ENCODE assay signal across 25 cellular contexts in genomic region chr9:111683351-111683750, GRCh38. TPM values are rescaled to one million over a fixed set of nuclear protein-coding genes. Genes with fewer than 3 reads are reported as not detected.
DNase-seq lines count a peak whose midpoint lies in the region; ATAC-seq, FAIRE-seq and TF ChIP-seq lines count a peak whose summit lies in the region.
"Had no signal": no experiment of that assay in that cellular context is flagged by ENCODE, and none has a peak within 500 bp of the region (broad histone marks: within the 10 kb centered on the region; RNA-seq: fewer than 3 reads in every experiment).

No MANE protein-coding gene starts in this region.

- H4K12ac ChIP-seq in trophoblast cell (ENCODE audit: low read depth, low read length), result no peak overlapping the region

- no peak overlapping the region for H2BK120ac ChIP-seq in trophoblast cell (ENCODE audit: insufficient read depth, low read length, poor library complexity)

- H3K9me3 ChIP-seq in right lobe of liver (peaks cover 0 to 2% (median 0%) of the 10 kb centered on the region in 4 donors), HepG2 (ENCODE audit: low read length) (no peaks in the 10 kb centered on the region), trophoblast cell (ENCODE audit: insufficient read depth, low read depth, low read length) (no peaks in the 10 kb centered on the region)
- H3K9me3 ChIP-seq: A549 had no signal

- TF ChIP-seq CTCF in right lobe of liver (IDR thresholded peaks at IDR 0.05) (no peak), HepG2 (CRISPR knock-in tag; IDR thresholded peaks at IDR 0.05) (no peak)

- no peak overlapping the region for H3K9ac ChIP-seq in HepG2 (ENCODE audit: insufficient read depth, low read depth, low read length)
- H3K9ac ChIP-seq in trophoblast cell (ENCODE audit: low read length), result no peak overlapping the region
- H3K9ac ChIP-seq: BLaER1 treated with 17β-estradiol and CSF1 and Interleukin-3, amounts not matched to agents 10 nM and 100 nM had no signal

- H2BK12ac ChIP-seq in trophoblast cell (ENCODE audit: low read length), result no peak overlapping the region

- TF ChIP-seq RAD21 in HepG2 (CRISPR knock-in tag; IDR thresholded peaks at IDR 0.05), result no peak

- peak overlapping the region in 1 of 3 donors; percentile 65 for H3K27ac ChIP-seq in right lobe of liver
- H3K27ac ChIP-seq in HepG2 (ENCODE audit: extremely low read length, insufficient read depth, low read length), result no peak overlapping the region
- no peak overlapping the region for H3K27ac ChIP-seq in trophoblast cell (ENCODE audit: low read depth, low read length)
- H3K27ac ChIP-seq: 22Rv1, A549, C4-2B had no signal

- H4K20me1 ChIP-seq in HepG2 (ENCODE audit: insufficient read depth, low read length), result no peaks in the 10 kb centered on the region

- in situ Hi-C loops in HepG2 (cut with HindIII; ENCODE audit: extremely low pct_ligation_motif_present, low pct_unique_long_range_greater_than_20kb) (no loop called here), KBM-7 (cut with MboI; ENCODE audit: low pct_unique_long_range_greater_than_20kb, low sequenced_read_pairs) (no loop called here)

- H4K91ac ChIP-seq in trophoblast cell (ENCODE audit: low read depth, low read length), result no peak overlapping the region

- H3K4me2 ChIP-seq in HepG2 (ENCODE audit: low read depth, low read length), result no peak overlapping the region
- no peak overlapping the region for H3K4me2 ChIP-seq in trophoblast cell (ENCODE audit: low read length)
- H3K4me2 ChIP-seq: A549 had no signal

- TF ChIP-seq POLR2A in right lobe of liver (IDR thresholded peaks at IDR 0.05), result no peak
- no peak for TF ChIP-seq POLR2A in HepG2 (IDR thresholded peaks at IDR 0.05; ENCODE audit: insufficient read depth in 1 of 2, low read depth in 2 of 2, low read length in 2 of 2)

- no peak overlapping the region for H2AFZ ChIP-seq in HepG2 (ENCODE audit: low read length)
- no peak overlapping the region for H2AFZ ChIP-seq in trophoblast cell (ENCODE audit: insufficient read depth, low read length, poor library complexity)

- POLR2A ChIA-PET in HepG2 (lab: Yijun Ruan, JAX), result no interaction called here

- CTCF ChIA-PET in HepG2 (lab: Yijun Ruan, JAX; ENCODE audit: low intra/inter-chr PET ratio, low total read pairs), result no interaction called here

- H3K27me3 ChIP-seq in right lobe of liver (no peaks in the 10 kb centered on the region), HepG2 (ENCODE audit: control insufficient read depth in 1 of 2, insufficient read depth in 2 of 2, low read length in 2 of 2) (no peaks in the 10 kb centered on the region), trophoblast cell (ENCODE audit: insufficient read depth, low read length) (no peaks in the 10 kb centered on the region)
- H3K27me3 ChIP-seq: BLaER1 treated with 17β-estradiol and CSF1 and Interleukin-3, amounts not matched to agents 10 nM and 100 nM had no signal

- BruUV-seq in HepG2 (replicated peaks; lab: Mats Ljungman, UMichigan), result no TSS peak

- H3K79me2 ChIP-seq in HepG2 (ENCODE audit: insufficient read depth, low read length) (no peaks in the 10 kb centered on the region), trophoblast cell (ENCODE audit: control insufficient read depth, insufficient read depth, low read length, poor library complexity) (no peaks in the 10 kb centered on the region)

- H3K4me1 ChIP-seq in right lobe of liver, result peaks cover 0 to 5% (median 2%) of the 10 kb centered on the region in 4 donors
- peaks cover 12% of the 10 kb centered on the region for H3K4me1 ChIP-seq in HepG2 (ENCODE audit: insufficient read depth, low read length)
- no peaks in the 10 kb centered on the region for H3K4me1 ChIP-seq in trophoblast cell (ENCODE audit: control insufficient read depth in 1 of 2, insufficient read depth in 2 of 2, low read length in 2 of 2)
- H3K4me1 ChIP-seq: A549 had no signal

- intact Hi-C loops in right lobe of liver (cut with DNase I), result no loop called here
- intact Hi-C loops in HepG2 (cut with micrococcal nuclease; ENCODE audit: unreplicated experiment), result no loop called here

- H3K4ac ChIP-seq in trophoblast cell (ENCODE audit: low read depth, low read length), result no peak overlapping the region

- H3K23ac ChIP-seq in trophoblast cell (ENCODE audit: low read length), result no peak overlapping the region

- no peak overlapping the region for H4K8ac ChIP-seq in trophoblast cell (ENCODE audit: low read depth, low read length)

- H3K4me3 ChIP-seq in right lobe of liver, result no peak overlapping the region
- no peak overlapping the region for H3K4me3 ChIP-seq in HepG2 (replicated peaks in 1 of 3; ENCODE audit: insufficient read depth in 1 of 3, low read depth in 2 of 3, low read length in 3 of 3)
- H3K4me3 ChIP-seq in trophoblast cell (ENCODE audit: low read depth, low read length), result no peak overlapping the region
- H3K4me3 ChIP-seq: A549; BLaER1 treated with 17β-estradiol and CSF1 and Interleukin-3, amounts not matched to agents 10 nM and 100 nM; GM12878 had no signal

- DNase-seq in right lobe of liver (peak in 1 of 3 donors; percentile 55), HepG2 (ENCODE audit: low spot score) (no peak), OCI-M1 (lab: John Stamatoyannopoulos, UW) (peak; percentile 5), left lobe of liver (ENCODE audit: low spot score) (no peak), trophoblast cell (no peak), KBM-7 (no peak)
- DNase-seq: CD4-positive, alpha-beta T cell; CD8-positive, alpha-beta T cell; COR-L47; DMS 273 treated with DMSO at 0.1 percent for 48 hours; DMS153; DMS53; DMS79; DND-41; EL; GDM1 had no signal

- no peak overlapping the region for H3K14ac ChIP-seq in trophoblast cell (ENCODE audit: low read length)

- no peak overlapping the region for H2BK5ac ChIP-seq in trophoblast cell (ENCODE audit: low read depth, low read length, poor library complexity)

- TF ChIP-seq EP300 in HepG2 (IDR thresholded peaks at IDR 0.05; ENCODE audit: low read depth in 2 of 2, low read length in 2 of 2) (no peak), HepG2 (CRISPR knock-in tag; IDR thresholded peaks at IDR 0.05; ENCODE audit: borderline replicate concordance) (no peak)

- WGBS in right lobe of liver (ENCODE audit: insufficient coverage, low coverage, low lambda C conversion rate, missing lambda C conversion rate), result 67% methylated on average over 1 of the region's 1 CpG
- 86% methylated on average over 1 of the region's 1 CpG for WGBS in HepG2 (ENCODE audit: low lambda C conversion rate)
- WGBS in trophoblast cell (ENCODE audit: extremely low coverage, insufficient coverage, insufficient read length), result no CpG with 5 or more reads among the region's 1 CpG

- H2AK5ac ChIP-seq in trophoblast cell (ENCODE audit: low read length), result no peak overlapping the region

- ATAC-seq in right lobe of liver (peak in 3 of 4 donors; percentile 47 to 90 (median 49)), HepG2 (no peak), left lobe of liver (peak; percentile 90), GM18511 (IDR thresholded peaks at IDR 0.05; ENCODE audit: unreplicated experiment) (no peak)
- ATAC-seq: A549; CD8-positive, alpha-beta T cell; GM12878 had no signal

- FAIRE-seq in HepG2 (lab: Jason Lieb, UNC), result no peak
- FAIRE-seq: A549, GM12878, GM12892, GM18507, GM19239 had no signal

- H3K79me1 ChIP-seq in trophoblast cell (ENCODE audit: low read length), result no peaks in the 10 kb centered on the region

- H3K36me3 ChIP-seq in right lobe of liver (no peaks in the 10 kb centered on the region), HepG2 (replicated peaks in 1 of 2; ENCODE audit: control insufficient read depth in 1 of 2, insufficient read depth in 2 of 2, low read length in 2 of 2) (no peaks in the 10 kb centered on the region), trophoblast cell (ENCODE audit: control insufficient read depth in 1 of 2, insufficient read depth in 2 of 2, low read length in 2 of 2) (peaks cover 3 to 7% of the 10 kb centered on the region in 2 experiments)

- H3K18ac ChIP-seq in trophoblast cell (ENCODE audit: low read length), result no peak overlapping the region

RNA-seq across cellular contexts. Expression of gene GNG10, which starts 21.9 kb away (rescaled TPM):
- 10 to 100 TPM in 3 of 6 experiments, 1 to 10 TPM in 3; 8.1 to 23.8 (median 14.0) TPM for total RNA-seq in right lobe of liver
- total RNA-seq in HepG2 (2016; rRNA removed; fragmentation: Illumina TruSeq; extraction: Trizol), result 29.8 and 45.0 TPM in 2 replicates
- total RNA-seq in HepG2 (2016; cell fraction: cytosol; rRNA removed; fragmentation: Illumina TruSeq; extraction: Trizol; ENCODE audit: low read depth), result 36.2 and 49.1 TPM in 2 replicates
- 32.9 and 43.3 TPM in 2 replicates for total RNA-seq in HepG2 (2016; cell fraction: insoluble cytoplasmic fraction; rRNA removed; fragmentation: Illumina TruSeq; extraction: Trizol)
- 68.2 and 69.9 TPM in 2 replicates for total RNA-seq in HepG2 (2016; cell fraction: membrane; rRNA removed; fragmentation: Illumina TruSeq; extraction: Trizol)
- total RNA-seq in HepG2 (2016; cell fraction: nucleus; rRNA removed; fragmentation: Illumina TruSeq; extraction: Trizol), result 14.3 and 15.8 TPM in 2 replicates
- polyA plus RNA-seq in HepG2 (2011; rRNA removed), result 29.8 and 32.4 TPM in 2 replicates
- 23.4 and 29.9 TPM in 2 replicates for polyA plus RNA-seq in HepG2 (2011; cell fraction: cytosol; rRNA removed)
- 4.6 and 7.7 TPM in 2 replicates for polyA plus RNA-seq in HepG2 (2011; cell fraction: nucleus; rRNA removed)
- 23.6 and 24.8 TPM in 2 replicates for polyA plus RNA-seq in HepG2 (2012)
- 74.7 and 106 TPM in 2 replicates for polyA plus RNA-seq in HepG2 (2016; cell fraction: cytosol; fragmentation: Illumina TruSeq; extraction: Trizol; ENCODE audit: low read depth)
- 66.2 and 74.2 TPM in 2 replicates for polyA plus RNA-seq in HepG2 (2016; cell fraction: insoluble cytoplasmic fraction; fragmentation: Illumina TruSeq; extraction: Trizol; ENCODE audit: low read depth)
- 103 and 108 TPM in 2 replicates for polyA plus RNA-seq in HepG2 (2016; cell fraction: membrane; fragmentation: Illumina TruSeq; extraction: Trizol; ENCODE audit: low read depth)
- polyA plus RNA-seq in HepG2 (2016; cell fraction: nucleus; fragmentation: Illumina TruSeq; extraction: Trizol; ENCODE audit: insufficient read depth, low read depth), result 32.3 and 39.9 TPM in 2 replicates
- 5.4 and 7.5 TPM in 2 replicates for polyA minus RNA-seq in HepG2 (2011; rRNA and poly(A)+ RNA removed; ENCODE audit: low replicate concordance)
- polyA minus RNA-seq in HepG2 (2011; cell fraction: cytosol; rRNA and poly(A)+ RNA removed), result 4.7 and 5.0 TPM in 2 replicates
- polyA minus RNA-seq in HepG2 (2011; cell fraction: nucleus; rRNA and poly(A)+ RNA removed), result 5.4 and 5.7 TPM in 2 replicates
- total RNA-seq in left lobe of liver, result 6.3 TPM
- polyA plus RNA-seq in trophoblast cell (2013), result 34.9 and 37.4 TPM in 2 replicates

RNA-seq across cellular contexts. Expression of gene DNAJC25, which starts 52.2 kb away (rescaled TPM):
- total RNA-seq in right lobe of liver, result 10 to 100 TPM; 12.2 to 32.8 (median 18.2) TPM
- total RNA-seq in HepG2 (2016; rRNA removed; fragmentation: Illumina TruSeq; extraction: Trizol), result 6.3 and 10.2 TPM in 2 replicates
- total RNA-seq in HepG2 (2016; cell fraction: cytosol; rRNA removed; fragmentation: Illumina TruSeq; extraction: Trizol; ENCODE audit: low read depth), result 2.4 and 2.5 TPM in 2 replicates
- 6.5 and 9.4 TPM in 2 replicates for total RNA-seq in HepG2 (2016; cell fraction: insoluble cytoplasmic fraction; rRNA removed; fragmentation: Illumina TruSeq; extraction: Trizol)
- total RNA-seq in HepG2 (2016; cell fraction: membrane; rRNA removed; fragmentation: Illumina TruSeq; extraction: Trizol), result 5.6 and 6.1 TPM in 2 replicates
- 11.2 and 12.3 TPM in 2 replicates for total RNA-seq in HepG2 (2016; cell fraction: nucleus; rRNA removed; fragmentation: Illumina TruSeq; extraction: Trizol)
- 4.5 and 5.7 TPM in 2 replicates for polyA plus RNA-seq in HepG2 (2011; rRNA removed)
- 3.0 and 3.2 TPM in 2 replicates for polyA plus RNA-seq in HepG2 (2011; cell fraction: cytosol; rRNA removed)
- polyA plus RNA-seq in HepG2 (2011; cell fraction: nucleus; rRNA removed), result 3.5 and 3.7 TPM in 2 replicates
- 4.8 and 8.4 TPM in 2 replicates for polyA plus RNA-seq in HepG2 (2012)
- 2.4 and 2.8 TPM in 2 replicates for polyA plus RNA-seq in HepG2 (2016; cell fraction: cytosol; fragmentation: Illumina TruSeq; extraction: Trizol; ENCODE audit: low read depth)
- polyA plus RNA-seq in HepG2 (2016; cell fraction: insoluble cytoplasmic fraction; fragmentation: Illumina TruSeq; extraction: Trizol; ENCODE audit: low read depth), result 7.8 TPM in 2 replicates
- polyA plus RNA-seq in HepG2 (2016; cell fraction: membrane; fragmentation: Illumina TruSeq; extraction: Trizol; ENCODE audit: low read depth), result 5.4 and 6.1 TPM in 2 replicates
- polyA plus RNA-seq in HepG2 (2016; cell fraction: nucleus; fragmentation: Illumina TruSeq; extraction: Trizol; ENCODE audit: insufficient read depth, low read depth), result 25.6 and 26.2 TPM in 2 replicates
- polyA minus RNA-seq in HepG2 (2011; rRNA and poly(A)+ RNA removed; ENCODE audit: low replicate concordance), result 1.5 and 1.8 TPM in 2 replicates
- 0.79 and 1.7 TPM in 2 replicates for polyA minus RNA-seq in HepG2 (2011; cell fraction: cytosol; rRNA and poly(A)+ RNA removed)
- 5.7 and 6.7 TPM in 2 replicates for polyA minus RNA-seq in HepG2 (2011; cell fraction: nucleus; rRNA and poly(A)+ RNA removed)
- 21.7 TPM for total RNA-seq in left lobe of liver
- 8.2 and 8.8 TPM in 2 replicates for polyA plus RNA-seq in trophoblast cell (2013)

Comparison
In these comparisons a context has a peak if more than half of its experiments do, and no peak if none do; other contexts are left out.
1. ATAC-seq: peak in right lobe of liver (3 of 4) and left lobe of liver (single experiment); none in HepG2 (single experiment) and GM18511 (single experiment).